Comparison of ENCODE assay signal across 1 cellular context in the genomic region with DNA sequence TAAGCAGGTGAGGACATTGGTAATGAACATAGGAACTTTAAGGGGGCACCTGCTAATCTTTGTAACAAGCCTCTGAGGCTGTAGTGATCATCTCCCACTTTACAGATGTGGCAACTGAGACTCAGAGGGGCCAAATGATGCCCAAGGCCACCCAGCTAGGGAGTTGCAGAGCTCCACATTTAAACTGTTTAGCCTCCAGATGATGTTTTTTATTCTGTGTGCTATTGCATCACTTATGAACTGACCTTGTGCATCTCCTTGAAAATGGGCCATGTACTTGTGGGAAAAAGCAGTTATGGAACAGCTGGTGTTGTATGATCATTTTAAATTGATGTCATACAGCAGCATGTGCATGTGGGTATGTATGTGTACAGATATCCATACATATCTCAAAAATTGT.
TF ChIP-seq lines count a peak whose summit lies in the region.

No MANE protein-coding gene starts in this region.

TF ChIP-seq in GM23338, 12 proteins besides CTCF, POLR2A, EP300 and RAD21 (continued from another document):
- TF ChIP-seq, protein P1, sequence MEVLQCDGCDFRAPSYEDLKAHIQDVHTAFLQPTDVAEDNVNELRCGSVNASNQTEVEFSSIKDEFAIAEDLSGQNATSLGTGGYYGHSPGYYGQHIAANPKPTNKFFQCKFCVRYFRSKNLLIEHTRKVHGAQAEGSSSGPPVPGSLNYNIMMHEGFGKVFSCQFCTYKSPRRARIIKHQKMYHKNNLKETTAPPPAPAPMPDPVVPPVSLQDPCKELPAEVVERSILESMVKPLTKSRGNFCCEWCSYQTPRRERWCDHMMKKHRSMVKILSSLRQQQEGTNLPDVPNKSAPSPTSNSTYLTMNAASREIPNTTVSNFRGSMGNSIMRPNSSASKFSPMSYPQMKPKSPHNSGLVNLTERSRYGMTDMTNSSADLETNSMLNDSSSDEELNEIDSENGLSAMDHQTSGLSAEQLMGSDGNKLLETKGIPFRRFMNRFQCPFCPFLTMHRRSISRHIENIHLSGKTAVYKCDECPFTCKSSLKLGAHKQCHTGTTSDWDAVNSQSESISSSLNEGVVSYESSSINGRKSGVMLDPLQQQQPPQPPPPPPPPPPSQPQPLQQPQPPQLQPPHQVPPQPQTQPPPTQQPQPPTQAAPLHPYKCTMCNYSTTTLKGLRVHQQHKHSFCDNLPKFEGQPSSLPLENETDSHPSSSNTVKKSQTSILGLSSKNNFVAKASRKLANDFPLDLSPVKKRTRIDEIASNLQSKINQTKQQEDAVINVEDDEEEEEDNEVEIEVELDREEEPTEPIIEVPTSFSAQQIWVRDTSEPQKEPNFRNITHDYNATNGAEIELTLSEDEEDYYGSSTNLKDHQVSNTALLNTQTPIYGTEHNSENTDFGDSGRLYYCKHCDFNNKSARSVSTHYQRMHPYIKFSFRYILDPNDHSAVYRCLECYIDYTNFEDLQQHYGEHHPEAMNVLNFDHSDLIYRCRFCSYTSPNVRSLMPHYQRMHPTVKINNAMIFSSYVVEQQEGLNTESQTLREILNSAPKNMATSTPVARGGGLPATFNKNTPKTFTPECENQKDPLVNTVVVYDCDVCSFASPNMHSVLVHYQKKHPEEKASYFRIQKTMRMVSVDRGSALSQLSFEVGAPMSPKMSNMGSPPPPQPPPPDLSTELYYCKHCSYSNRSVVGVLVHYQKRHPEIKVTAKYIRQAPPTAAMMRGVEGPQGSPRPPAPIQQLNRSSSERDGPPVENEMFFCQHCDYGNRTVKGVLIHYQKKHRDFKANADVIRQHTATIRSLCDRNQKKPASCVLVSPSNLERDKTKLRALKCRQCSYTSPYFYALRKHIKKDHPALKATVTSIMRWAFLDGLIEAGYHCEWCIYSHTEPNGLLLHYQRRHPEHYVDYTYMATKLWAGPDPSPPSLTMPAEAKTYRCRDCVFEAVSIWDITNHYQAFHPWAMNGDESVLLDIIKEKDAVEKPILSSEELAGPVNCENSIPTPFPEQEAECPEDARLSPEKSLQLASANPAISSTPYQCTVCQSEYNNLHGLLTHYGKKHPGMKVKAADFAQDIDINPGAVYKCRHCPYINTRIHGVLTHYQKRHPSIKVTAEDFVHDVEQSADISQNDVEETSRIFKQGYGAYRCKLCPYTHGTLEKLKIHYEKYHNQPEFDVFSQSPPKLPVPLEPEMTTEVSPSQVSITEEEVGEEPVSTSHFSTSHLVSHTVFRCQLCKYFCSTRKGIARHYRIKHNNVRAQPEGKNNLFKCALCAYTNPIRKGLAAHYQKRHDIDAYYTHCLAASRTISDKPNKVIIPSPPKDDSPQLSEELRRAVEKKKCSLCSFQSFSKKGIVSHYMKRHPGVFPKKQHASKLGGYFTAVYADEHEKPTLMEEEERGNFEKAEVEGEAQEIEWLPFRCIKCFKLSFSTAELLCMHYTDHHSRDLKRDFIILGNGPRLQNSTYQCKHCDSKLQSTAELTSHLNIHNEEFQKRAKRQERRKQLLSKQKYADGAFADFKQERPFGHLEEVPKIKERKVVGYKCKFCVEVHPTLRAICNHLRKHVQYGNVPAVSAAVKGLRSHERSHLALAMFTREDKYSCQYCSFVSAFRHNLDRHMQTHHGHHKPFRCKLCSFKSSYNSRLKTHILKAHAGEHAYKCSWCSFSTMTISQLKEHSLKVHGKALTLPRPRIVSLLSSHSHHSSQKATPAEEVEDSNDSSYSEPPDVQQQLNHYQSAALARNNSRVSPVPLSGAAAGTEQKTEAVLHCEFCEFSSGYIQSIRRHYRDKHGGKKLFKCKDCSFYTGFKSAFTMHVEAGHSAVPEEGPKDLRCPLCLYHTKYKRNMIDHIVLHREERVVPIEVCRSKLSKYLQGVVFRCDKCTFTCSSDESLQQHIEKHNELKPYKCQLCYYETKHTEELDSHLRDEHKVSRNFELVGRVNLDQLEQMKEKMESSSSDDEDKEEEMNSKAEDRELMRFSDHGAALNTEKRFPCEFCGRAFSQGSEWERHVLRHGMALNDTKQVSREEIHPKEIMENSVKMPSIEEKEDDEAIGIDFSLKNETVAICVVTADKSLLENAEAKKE (CRISPR knock-in tag; IDR thresholded peaks at IDR 0.05) = no peak
TF ChIP-seq in GM23338: peak in this region for 0.
